Comparison of ENCODE assay signal across 8 cellular contexts in genomic region chr1:226424228-226425003, GRCh38. TPM values are rescaled to one million over a fixed set of nuclear protein-coding genes. Genes with fewer than 3 reads are reported as not detected.
DNase-seq lines count a peak whose midpoint lies in the region; ATAC-seq and TF ChIP-seq lines count a peak whose summit lies in the region.

No MANE protein-coding gene starts in this region.

- no peaks in the 10 kb centered on the region for H3K9me3 Mint-ChIP-seq in activated naive CD4-positive, alpha-beta T cell treated with anti-CD3 and anti-CD28 coated beads for 36 hours
- H3K9me3 Mint-ChIP-seq in activated naive CD4-positive, alpha-beta T cell treated with anti-CD3 and anti-CD28 coated beads, Interleukin-2, amount 10 ng/mL, durations not matched to agents 7 days and 5 days = no peaks in the 10 kb centered on the region

- no peaks in the 10 kb centered on the region; the same call in 1 of the 2 replicates for H3K27me3 ChIP-seq in PC-9 (ENCODE audit: insufficient read depth, low read depth)

- intact Hi-C loops in activated naive CD4-positive, alpha-beta T cell treated with anti-CD3 and anti-CD28 coated beads for 36 hours (cut with micrococcal nuclease) = loop anchor here (1.0 to 2.0 kb wide), 5 partner anchors 16 to 184 kb away; partner anchors contain the start of gene PARP1
- intact Hi-C loops in PC-9 (cut with micrococcal nuclease; ENCODE audit: unreplicated experiment) = loop anchor here (1.0 to 10.0 kb wide), 3 partner anchors 200 to 1010 kb away; no protein-coding TSS in a partner anchor

- H3K4me3 Mint-ChIP-seq in activated naive CD4-positive, alpha-beta T cell treated with anti-CD3 and anti-CD28 coated beads for 36 hours = no peak overlapping the region
- no peak overlapping the region for H3K4me3 Mint-ChIP-seq in activated naive CD4-positive, alpha-beta T cell treated with anti-CD3 and anti-CD28 coated beads, Interleukin-2, amount 10 ng/mL, durations not matched to agents 7 days and 5 days

- no peaks in the 10 kb centered on the region for H3K9me2 ChIP-seq in PC-9 (ENCODE audit: insufficient read depth)

- H3K36me3 Mint-ChIP-seq in activated naive CD4-positive, alpha-beta T cell treated with anti-CD3 and anti-CD28 coated beads for 36 hours (ENCODE audit: low read depth) = no peaks in the 10 kb centered on the region
- no peaks in the 10 kb centered on the region for H3K36me3 Mint-ChIP-seq in activated naive CD4-positive, alpha-beta T cell treated with anti-CD3 and anti-CD28 coated beads, Interleukin-2, amount 10 ng/mL, durations not matched to agents 7 days and 5 days

- H3K4me3 ChIP-seq in PC-9 = no peak overlapping the region

- H3K36me3 ChIP-seq in PC-9 (ENCODE audit: low read depth) = no peaks in the 10 kb centered on the region

- H3K4me1 ChIP-seq in PC-9 (replicated peaks; ENCODE audit: insufficient read depth) = no peaks in the 10 kb centered on the region

- no peaks in the 10 kb centered on the region for H3K27me3 Mint-ChIP-seq in activated naive CD4-positive, alpha-beta T cell treated with anti-CD3 and anti-CD28 coated beads for 36 hours (ENCODE audit: low read depth)
- peaks cover 35% of the 10 kb centered on the region for H3K27me3 Mint-ChIP-seq in activated naive CD4-positive, alpha-beta T cell treated with anti-CD3 and anti-CD28 coated beads, Interleukin-2, amount 10 ng/mL, durations not matched to agents 7 days and 5 days

- no peaks in the 10 kb centered on the region for H3K79me2 ChIP-seq in PC-9 (ENCODE audit: low read depth)

- no peak overlapping the region for H2AFZ ChIP-seq in PC-9

- H3K27ac ChIP-seq in PC-9 = no peak overlapping the region

- POLR2A ChIA-PET in PC-9 (lab: Charles Lee; ENCODE audit: unreplicated experiment) = interaction anchor here (0.7 kb wide), 1 partner anchor 12 kb away, joined by 6 read pairs; no protein-coding TSS in a partner anchor

- H3K4me1 Mint-ChIP-seq in activated naive CD4-positive, alpha-beta T cell treated with anti-CD3 and anti-CD28 coated beads for 36 hours (ENCODE audit: low read depth) = peaks cover 14% of the 10 kb centered on the region
- H3K4me1 Mint-ChIP-seq in activated naive CD4-positive, alpha-beta T cell treated with anti-CD3 and anti-CD28 coated beads, Interleukin-2, amount 10 ng/mL, durations not matched to agents 7 days and 5 days = peaks cover 25% of the 10 kb centered on the region

- H3K9me3 ChIP-seq in PC-9 (ENCODE audit: insufficient read depth, low read depth) = no peaks in the 10 kb centered on the region

- H3F3A ChIP-seq in PC-9 (ENCODE audit: insufficient read depth, low read depth) = no peaks in the 10 kb centered on the region

- BruUV-seq in PC-9 (replicated peaks; lab: Mats Ljungman, UMichigan) = no TSS peak

- H4K20me1 ChIP-seq in PC-9 (ENCODE audit: insufficient read depth) = no peaks in the 10 kb centered on the region

- no peak for ATAC-seq in HG03097 (IDR thresholded peaks at IDR 0.05; ENCODE audit: low FRiP score, unreplicated experiment)

- CTCF ChIA-PET in activated naive CD4-positive, alpha-beta T cell treated with anti-CD3 and anti-CD28 coated beads for 36 hours (lab: Charles Lee) = interaction anchor here (0.6 to 2.9 kb wide), 9 partner anchors 11 to 1013 kb away, joined by 3 to 12 read pairs (median 3); partner anchors contain the start of genes PARP1 and STUM
- CTCF ChIA-PET in activated naive CD4-positive, alpha-beta T cell treated with anti-CD3 and anti-CD28 coated beads, Interleukin-2, amount 10 ng/mL, durations not matched to agents 7 days and 5 days (lab: Charles Lee) = interaction anchor here (0.6 to 3.6 kb wide), 11 partner anchors 9 to 299 kb away, joined by 3 to 20 read pairs (median 5); partner anchors contain the start of genes PARP1 and STUM
- CTCF ChIA-PET in PC-9 (lab: Charles Lee) = no interaction called here

- H3K4me2 ChIP-seq in PC-9 = no peak overlapping the region

- no peak overlapping the region for H3K27ac Mint-ChIP-seq in activated naive CD4-positive, alpha-beta T cell treated with anti-CD3 and anti-CD28 coated beads for 36 hours
- H3K27ac Mint-ChIP-seq in activated naive CD4-positive, alpha-beta T cell treated with anti-CD3 and anti-CD28 coated beads, Interleukin-2, amount 10 ng/mL, durations not matched to agents 7 days and 5 days = no peak overlapping the region

- peak; percentile 26 for DNase-seq in activated naive CD4-positive, alpha-beta T cell treated with anti-CD3 and anti-CD28 coated beads for 36 hours
- no peak for DNase-seq in activated naive CD4-positive, alpha-beta T cell treated with anti-CD3 and anti-CD28 coated beads, Interleukin-2, amount 10 ng/mL, durations not matched to agents 7 days and 5 days
- DNase-seq in HuH-7.5 (ENCODE audit: low spot score) (peak; percentile 56), PC-9 (peak in 1 of 2 experiments; percentile 47), ecto neural progenitor cell (ENCODE audit: low spot score) (peak; percentile 46), midbrain (lab: John Stamatoyannopoulos, UW) (peak; percentile 57), putamen (ENCODE audit: low spot score) (no peak)

- TF ChIP-seq CTCF in PC-9 (conservative IDR thresholded peaks at IDR 0.05) = peak; percentile 77

RNA-seq across cellular contexts. Expression of gene PARP1, which starts 16.5 kb away (rescaled TPM):
- 100 to 1,000 TPM; 265 to 273 TPM for total RNA-seq in activated naive CD4-positive, alpha-beta T cell treated with anti-CD3 and anti-CD28 coated beads for 36 hours
- total RNA-seq in PC-9 (2021) = 123 and 157 TPM in 2 replicates

Comparison
In these comparisons a context has a peak if more than half of its experiments do, and no peak if none do; other contexts are left out.
1. DNase-seq: peak in activated naive CD4-positive, alpha-beta T cell treated with anti-CD3 and anti-CD28 coated beads for 36 hours (single experiment), HuH-7.5 (single experiment), ecto neural progenitor cell (single experiment) and midbrain (single experiment); none in activated naive CD4-positive, alpha-beta T cell treated with anti-CD3 and anti-CD28 coated beads, Interleukin-2, amount 10 ng/mL, durations not matched to agents 7 days and 5 days (single experiment) and putamen (single experiment).